15 cellular contexts compared by ENCODE assay signal in the genomic region with DNA sequence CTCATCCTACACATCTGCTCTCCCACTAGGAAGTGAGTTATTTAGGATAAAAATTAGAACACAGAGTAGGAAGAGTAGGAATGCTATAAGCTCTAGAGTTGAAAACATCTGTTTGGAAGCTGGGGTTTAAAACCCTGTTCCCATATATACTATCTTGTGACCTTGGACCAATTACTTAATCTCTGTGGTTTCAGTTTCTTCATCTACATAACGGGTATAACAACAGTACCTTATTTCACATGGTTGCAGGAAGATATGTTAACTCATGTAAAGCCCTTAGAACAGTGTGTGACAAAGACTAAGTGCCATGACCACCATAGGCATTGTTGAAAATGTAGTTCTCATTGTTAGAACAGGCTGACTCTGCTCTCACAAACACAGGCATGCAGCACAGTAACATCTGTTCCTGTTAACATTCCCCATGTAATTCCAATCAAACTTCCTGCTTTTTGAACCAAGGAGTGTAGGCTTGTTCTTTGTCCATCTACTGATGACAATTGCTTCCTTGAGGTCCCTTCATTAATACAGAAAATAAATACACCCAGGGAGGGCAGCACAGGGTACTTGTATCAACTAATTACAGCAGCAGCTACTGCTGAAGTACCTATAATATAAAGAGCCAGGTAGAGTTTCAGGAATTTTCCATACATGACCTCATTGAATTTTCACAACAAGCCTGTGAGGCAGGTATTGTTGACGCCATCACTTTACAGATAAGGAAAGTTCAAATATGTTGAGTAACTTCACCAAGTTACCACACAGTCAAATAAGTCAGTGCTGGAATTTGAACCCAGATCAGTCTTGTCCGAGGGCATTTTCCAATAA.
"Had no signal": no experiment of that assay in that cellular context is flagged by ENCODE, and none has a peak within 500 bp of the region (broad histone marks: within the 10 kb centered on the region; RNA-seq: fewer than 3 reads in every experiment).

No MANE protein-coding gene starts in this region.

- H3K36me3 ChIP-seq: brain microvascular endothelial cell, esophagus squamous epithelium, spleen had no signal

- H3K36me3 Mint-ChIP-seq: activated naive CD8-positive, alpha-beta T cell treated with anti-CD3 and anti-CD28 coated beads, Interleukin-2, amount 10 ng/mL, durations not matched to agents 7 days and 5 days had no signal

- H3K4me1 Mint-ChIP-seq: activated naive CD8-positive, alpha-beta T cell treated with anti-CD3 and anti-CD28 coated beads, Interleukin-2, amount 10 ng/mL, durations not matched to agents 7 days and 5 days had no signal

- H3K4me3 Mint-ChIP-seq: activated naive CD8-positive, alpha-beta T cell treated with anti-CD3 and anti-CD28 coated beads, Interleukin-2, amount 10 ng/mL, durations not matched to agents 7 days and 5 days had no signal

- H3K27me3 Mint-ChIP-seq: activated naive CD8-positive, alpha-beta T cell treated with anti-CD3 and anti-CD28 coated beads, Interleukin-2, amount 10 ng/mL, durations not matched to agents 7 days and 5 days had no signal

- H3K4me3 ChIP-seq: esophagus squamous epithelium, spleen had no signal

- H3K27me3 ChIP-seq: brain microvascular endothelial cell, esophagus squamous epithelium, spleen had no signal

- H3K9me3 Mint-ChIP-seq: activated naive CD8-positive, alpha-beta T cell treated with anti-CD3 and anti-CD28 coated beads, Interleukin-2, amount 10 ng/mL, durations not matched to agents 7 days and 5 days had no signal

- H3K27ac Mint-ChIP-seq: activated naive CD8-positive, alpha-beta T cell treated with anti-CD3 and anti-CD28 coated beads, Interleukin-2, amount 10 ng/mL, durations not matched to agents 7 days and 5 days had no signal

- H3K27ac ChIP-seq: brain microvascular endothelial cell, spleen had no signal

- ATAC-seq: sciatic nerve had no signal

- DNase-seq: activated CD4-positive, alpha-beta T cell treated with anti-CD3 and anti-CD28 coated beads, Interleukin-2, amount 50 U/mL, for 4 hours; activated CD4-positive, CD25-positive, alpha-beta regulatory T cell treated with anti-CD3 and anti-CD28 coated beads, Interleukin-2, amount 50 U/mL, for 72 hours; activated naive CD4-positive, alpha-beta T cell; activated naive CD8-positive, alpha-beta T cell treated with anti-CD3 and anti-CD28 coated beads, Interleukin-2, amount 10 ng/mL, durations not matched to agents 7 days and 5 days; activated T-cell treated with anti-CD3 and anti-CD28 coated beads for 4 hours; brain microvascular endothelial cell; cortex of kidney; effector CD4-positive, alpha-beta T cell; esophagus squamous epithelium; hippocampal formation; kidney; midbrain; spleen; T1000 had no signal

- H3K4me1 ChIP-seq: spleen had no signal

- H3K9me3 ChIP-seq: esophagus squamous epithelium, spleen had no signal
